ENCODE assay signal across 8 cellular contexts in the genomic region with DNA sequence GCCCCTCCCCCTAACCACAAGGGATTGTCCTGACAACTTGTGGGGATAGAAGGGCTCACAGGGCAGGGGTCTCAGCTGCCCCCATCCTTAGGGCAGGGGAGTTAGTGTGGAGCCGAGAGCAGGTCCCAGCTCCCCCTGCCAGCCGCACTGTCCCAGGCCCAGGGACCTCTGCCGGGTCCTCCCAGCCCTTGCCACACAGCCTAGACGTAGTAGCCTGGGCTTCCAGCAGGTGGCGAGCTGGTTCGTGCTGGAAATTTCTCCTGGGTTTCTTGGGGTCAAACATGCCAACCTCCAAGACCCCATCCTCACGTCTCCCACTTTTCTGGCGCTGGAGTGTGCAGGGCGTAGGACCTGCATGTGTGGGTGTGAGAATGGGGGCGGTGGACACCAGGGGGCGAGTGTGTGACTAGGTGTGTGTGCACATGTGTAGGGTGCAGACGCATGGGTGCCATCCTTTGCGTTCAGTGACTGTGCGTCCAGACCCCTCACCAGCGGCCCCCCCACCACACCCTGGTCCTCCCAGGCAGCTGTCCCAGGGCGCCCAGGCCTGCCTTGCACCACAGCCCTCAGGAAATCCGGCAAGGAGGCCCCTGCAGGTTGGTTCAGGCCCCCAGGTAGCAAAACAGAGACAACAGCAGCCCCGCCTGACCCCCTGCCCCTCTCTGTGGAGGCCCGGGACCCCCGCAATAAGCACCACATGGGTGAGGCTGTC. TPM values are rescaled to one million over a fixed set of nuclear protein-coding genes. Genes with fewer than 3 reads are reported as not detected.
DNase-seq lines count a peak whose midpoint lies in the region; TF ChIP-seq lines count a peak whose summit lies in the region.

No MANE protein-coding gene starts in this region.

- no peaks in the 10 kb centered on the region for H3K27me3 ChIP-seq in spleen (replicated peaks in 1 of 7)

- TF ChIP-seq POLR2A in spleen (IDR thresholded peaks at IDR 0.05), result no peak

- peaks cover 0 to 3% (median 0%) of the 10 kb centered on the region in 6 donors for H3K36me3 ChIP-seq in spleen

- H3K27ac ChIP-seq in spleen, result no peak overlapping the region

- H3K4me3 ChIP-seq in spleen, result no peak overlapping the region

- peaks cover 0 to 5% (median 3%) of the 10 kb centered on the region in 6 donors for H3K4me1 ChIP-seq in spleen

- DNase-seq in Daoy (ENCODE audit: low read depth), result peak; percentile 39
- peak; percentile 7 for DNase-seq in LHCN-M2 (ENCODE audit: low read depth)
- peak; percentile 55 for DNase-seq in activated T-cell treated with anti-CD3 and anti-CD28 coated beads, Interleukin-2, amount 50 U/mL, for 1 hour
- peak; percentile 18 for DNase-seq in glomerular visceral epithelial cell (ENCODE audit: extremely low spot score)
- no peak for DNase-seq in spleen
- DNase-seq in hippocampal formation (lab: John Stamatoyannopoulos, UW), result no peak
- DNase-seq in NK-92 treated with Interleukin-12 subunit alpha and Interleukin-12 subunit beta, amount 100 ng/mL, for 24 hours (lab: John Stamatoyannopoulos, UW), result no peak
- no peak for DNase-seq in mesenteric fat pad (ENCODE audit: low spot score)

- intact Hi-C loops in spleen (cut with DNase I; ENCODE audit: low total_unique reads), result no loop called here

- WGBS in spleen, 5 donors, result 58 to 80% (median 69%) methylated on average over 14 to 20 of the region's 20 CpGs

- TF ChIP-seq CTCF in spleen (IDR thresholded peaks at IDR 0.05 in 8 of 11, conservative IDR thresholded peaks at IDR 0.05 in 3 of 11), result peak in 10 of 11 experiments; percentile 30 to 82 (median 68)

- H3K9me3 ChIP-seq in spleen, result no peaks in the 10 kb centered on the region

RNA-seq across cellular contexts. Expression of gene SBK1, which starts 29.5 kb away (rescaled TPM):
- total RNA-seq in Daoy (2014; rRNA removed; shearing (Covaris generic)), result under 0.01 and 0.68 TPM in 2 replicates
- total RNA-seq in LHCN-M2 (2014; rRNA removed) (under 0.01 and 0.06 TPM in 2 replicates), spleen (1 to 10 TPM; 1.0 to 2.8 (median 2.1) TPM), mesenteric fat pad (not detected)
- polyA plus RNA-seq in LHCN-M2 (2012), result 0.05 TPM
- under 1 TPM; 0.30 to 0.70 (median 0.46) TPM for polyA plus RNA-seq in spleen

RNA-seq across cellular contexts. Expression of gene NPIPB6, which starts 41.5 kb away (rescaled TPM):
- 0.46 TPM in 1 of 2 replicates, not detected in the other for total RNA-seq in Daoy (2014; rRNA removed; shearing (Covaris generic))
- 1.6 TPM in 1 of 2 replicates, not detected in the other for total RNA-seq in LHCN-M2 (2014; rRNA removed)
- polyA plus RNA-seq in LHCN-M2 (2012), result 0.06 TPM
- 10 to 100 TPM in 2 of 7 donors, 1 to 10 TPM in 3, under 1 TPM in 1, not detected in 1; 0.36 to 12.5 (median 6.0) TPM for total RNA-seq in spleen
- polyA plus RNA-seq in spleen, result 1 to 10 TPM in 1 of 3 donors, under 1 TPM in 2; 0.58 to 1.0 (median 0.59) TPM
- 4.7 TPM for total RNA-seq in mesenteric fat pad

Comparison
In these comparisons a context has a peak if more than half of its experiments do, and no peak if none do; other contexts are left out.
1. DNase-seq: peak in Daoy (single experiment), LHCN-M2 (single experiment), activated T-cell treated with anti-CD3 and anti-CD28 coated beads, Interleukin-2, amount 50 U/mL, for 1 hour (single experiment) and glomerular visceral epithelial cell (single experiment); none in spleen (single experiment), hippocampal formation (0 of 2), NK-92 treated with Interleukin-12 subunit alpha and Interleukin-12 subunit beta, amount 100 ng/mL, for 24 hours (single experiment) and mesenteric fat pad (single experiment).